31 cellular contexts compared by ENCODE assay signal in genomic region chr3:127955680-127956079, GRCh38. TPM values are rescaled to one million over a fixed set of nuclear protein-coding genes. Genes with fewer than 3 reads are reported as not detected.
"Had no signal": no experiment of that assay in that cellular context is flagged by ENCODE, and none has a peak within 500 bp of the region (broad histone marks: within the 10 kb centered on the region; RNA-seq: fewer than 3 reads in every experiment).

No MANE protein-coding gene starts in this region.

- H3K9me3 ChIP-seq: neutrophil, sigmoid colon, stomach, thyroid gland had no signal

- H3K4me3 ChIP-seq: sigmoid colon, smooth muscle cell, stomach, thyroid gland had no signal

- H3K36me3 ChIP-seq: brain microvascular endothelial cell, neutrophil, sigmoid colon, stomach, thyroid gland had no signal

- H3K4me1 ChIP-seq: sigmoid colon had no signal

- H3K27me3 ChIP-seq: brain microvascular endothelial cell, neutrophil, sigmoid colon, stomach, thyroid gland had no signal

- ATAC-seq: activated T-helper 17 cell treated with anti-CD3 and anti-CD28 coated beads, Interleukin-2, amount 50 U/mL, for 72 hours; effector memory CD8-positive, alpha-beta T cell; stimulated activated naive B cell treated with anti-CD40 and anti-IgM and Interleukin-4, amounts not matched to agents 10 μg/mL and 1 μg/mL and 100 μg/mL, for 72 hours had no signal

- H3K27ac ChIP-seq: brain microvascular endothelial cell, neutrophil, sigmoid colon, stomach, thyroid gland had no signal

- DNase-seq: activated CD4-positive, alpha-beta memory T cell treated with anti-CD3 and anti-CD28 coated beads for 36 hours; activated CD4-positive, alpha-beta T cell treated with anti-CD3 and anti-CD28 coated beads, Interleukin-2, amount 10 ng/mL, durations not matched to agents 24 days and 14 days; activated CD4-positive, CD25-positive, alpha-beta regulatory T cell treated with anti-CD3 and anti-CD28 coated beads, Interleukin-2, amount 50 U/mL, for 72 hours; activated CD8-positive, alpha-beta memory T cell treated with anti-CD3 and anti-CD28 coated beads, Interleukin-2, amount 50 U/mL, for 4 hours; activated gamma-delta T cell treated with Interleukin-2 at 50 U/mL for 16 hours; activated naive CD4-positive, alpha-beta T cell treated with anti-CD3 and anti-CD28 coated beads, Interleukin-2, amount 50 U/mL, for 16 hours; activated T-cell treated with anti-CD3 and anti-CD28 coated beads, Interleukin-2, amount 50 U/mL, for 24 hours; amniotic stem cell; brain microvascular endothelial cell; caudate nucleus; cortex of kidney; effector memory CD8-positive, alpha-beta T cell; foreskin fibroblast; naive B cell; nephron progenitor cell; sigmoid colon; stimulated activated CD4-positive, alpha-beta T cell treated with anti-CD3 and anti-CD28 coated beads, Interleukin-1b, Interleukin-23, amount 100 ng/mL, for 48 hours; stimulated activated CD4-positive, alpha-beta T cell treated with anti-CD3 and anti-CD28 coated beads, Interleukin-4, amount 100 ng/mL, for 4 hours; stimulated activated CD8-positive, alpha-beta memory T cell treated with anti-CD3 and anti-CD28 coated beads, Interleukin-4, amount 100 ng/mL, for 48 hours; stimulated activated naive B cell treated with anti-CD40 and anti-IgM and Interleukin-4, amounts not matched to agents 10 μg/mL and 1 μg/mL and 100 μg/mL, for 72 hours; stomach; T-helper 1 cell; thyroid gland had no signal

RNA-seq across cellular contexts. Expression of gene KBTBD12, which starts 40.6 kb away (rescaled TPM):
- total RNA-seq: activated CD4-positive, alpha-beta memory T cell treated with anti-CD3 and anti-CD28 coated beads for 36 hours; activated CD4-positive, alpha-beta T cell treated with anti-CD3 and anti-CD28 coated beads, Interleukin-2, amount 10 ng/mL, durations not matched to agents 24 days and 14 days; activated CD8-positive, alpha-beta memory T cell treated with anti-CD3 and anti-CD28 coated beads for 36 hours; activated T-helper 17 cell treated with anti-CD3 and anti-CD28 coated beads, Interleukin-2, amount 50 U/mL, for 72 hours; astrocyte; chondrocyte; mesothelial cell of epicardium; osteocyte; smooth muscle cell had no signal
